21 cellular contexts compared by ENCODE assay signal in genomic region chr7:18123508-18124239, GRCh38.
DNase-seq lines count a peak whose midpoint lies in the region; ATAC-seq and TF ChIP-seq lines count a peak whose summit lies in the region.
"Had no signal": no experiment of that assay in that cellular context is flagged by ENCODE, and none has a peak within 500 bp of the region (broad histone marks: within the 10 kb centered on the region; RNA-seq: fewer than 3 reads in every experiment).

No MANE protein-coding gene starts in this region.

- H3K36me3 Mint-ChIP-seq in WTC11: no peaks in the 10 kb centered on the region
- H3K36me3 Mint-ChIP-seq in activated T-helper 1 cell treated with anti-CD3 and anti-CD28 coated beads, Interleukin-12 subunit alpha, Interleukin-12 subunit beta, Interleukin-2, Interleukin-4 antibody, amounts not matched to agents 30 ng/mL and 10 ng/mL and 1 ng/mL, durations not matched to agents 14 hours and 24 hours and 36 hours (ENCODE audit: low read depth): no peaks in the 10 kb centered on the region
- H3K36me3 Mint-ChIP-seq: CD4-positive, alpha-beta memory T cell had no signal

- no peaks in the 10 kb centered on the region for H3K27me3 Mint-ChIP-seq in WTC11 (ENCODE audit: low read depth)
- peaks cover 3% of the 10 kb centered on the region for H3K27me3 Mint-ChIP-seq in activated T-helper 1 cell treated with anti-CD3 and anti-CD28 coated beads, Interleukin-12 subunit alpha, Interleukin-12 subunit beta, Interleukin-2, Interleukin-4 antibody, amounts not matched to agents 30 ng/mL and 10 ng/mL and 1 ng/mL, durations not matched to agents 14 hours and 24 hours and 36 hours (ENCODE audit: insufficient read depth)

- WGBS in prostate gland: 100% methylated on average over 2 of the region's 2 CpGs

- H3K4me3 Mint-ChIP-seq in WTC11: no peak overlapping the region
- H3K4me3 Mint-ChIP-seq in activated T-helper 1 cell treated with anti-CD3 and anti-CD28 coated beads, Interleukin-12 subunit alpha, Interleukin-12 subunit beta, Interleukin-2, Interleukin-4 antibody, amounts not matched to agents 30 ng/mL and 10 ng/mL and 1 ng/mL, durations not matched to agents 14 hours and 24 hours and 36 hours: no peak overlapping the region
- H3K4me3 Mint-ChIP-seq: CD4-positive, alpha-beta memory T cell had no signal

- POLR2A ChIA-PET in WTC11 (lab: Charles Lee): no interaction called here

- peaks cover under 1% of the 10 kb centered on the region for H3K4me1 Mint-ChIP-seq in WTC11
- H3K4me1 Mint-ChIP-seq in activated T-helper 1 cell treated with anti-CD3 and anti-CD28 coated beads, Interleukin-12 subunit alpha, Interleukin-12 subunit beta, Interleukin-2, Interleukin-4 antibody, amounts not matched to agents 30 ng/mL and 10 ng/mL and 1 ng/mL, durations not matched to agents 14 hours and 24 hours and 36 hours (ENCODE audit: low read depth): no peaks in the 10 kb centered on the region
- H3K4me1 Mint-ChIP-seq: CD4-positive, alpha-beta memory T cell had no signal

- H3K9me3 Mint-ChIP-seq in WTC11: no peaks in the 10 kb centered on the region
- no peaks in the 10 kb centered on the region for H3K9me3 Mint-ChIP-seq in activated T-helper 1 cell treated with anti-CD3 and anti-CD28 coated beads, Interleukin-12 subunit alpha, Interleukin-12 subunit beta, Interleukin-2, Interleukin-4 antibody, amounts not matched to agents 30 ng/mL and 10 ng/mL and 1 ng/mL, durations not matched to agents 14 hours and 24 hours and 36 hours
- H3K9me3 Mint-ChIP-seq: CD4-positive, alpha-beta memory T cell had no signal

- no peaks in the 10 kb centered on the region for H3K27me3 ChIP-seq in prostate gland (replicated peaks; ENCODE audit: insufficient read depth)
- H3K27me3 ChIP-seq: BLaER1 treated with 17β-estradiol and CSF1 and Interleukin-3, amounts not matched to agents 10 nM and 100 nM; MG63; SJCRH30 had no signal

- no peaks in the 10 kb centered on the region for H3K4me1 ChIP-seq in prostate gland (replicated peaks)
- H3K4me1 ChIP-seq: A549; BLaER1 treated with 17β-estradiol and CSF1 and Interleukin-3, amounts not matched to agents 10 nM and 100 nM; Caco-2 had no signal

- TF ChIP-seq CTCF in WTC11 (IDR thresholded peaks at IDR 0.05): no peak
- no peak for TF ChIP-seq CTCF in prostate gland (IDR thresholded peaks at IDR 0.05)

- H3K36me3 ChIP-seq in prostate gland: no peaks in the 10 kb centered on the region
- H3K36me3 ChIP-seq: BLaER1 treated with 17β-estradiol and CSF1 and Interleukin-3, amounts not matched to agents 10 nM and 100 nM; MG63; SJCRH30 had no signal

- TF ChIP-seq POLR2A in prostate gland (IDR thresholded peaks at IDR 0.05): no peak

- intact Hi-C loops in activated T-helper 1 cell treated with anti-CD3 and anti-CD28 coated beads, Interleukin-12 subunit alpha, Interleukin-12 subunit beta, Interleukin-2, Interleukin-4 antibody, amounts not matched to agents 30 ng/mL and 10 ng/mL and 1 ng/mL, durations not matched to agents 14 hours and 24 hours and 36 hours (cut with micrococcal nuclease): no loop called here
- intact Hi-C loops in prostate gland (cut with DNase I): loop anchor here (10.0 kb wide), 1 partner anchor 221 kb away; no protein-coding TSS in a partner anchor

- no peak overlapping the region for H3K27ac ChIP-seq in prostate gland
- H3K27ac ChIP-seq: A549; BLaER1 treated with 17β-estradiol and CSF1 and Interleukin-3, amounts not matched to agents 10 nM and 100 nM; SJCRH30 had no signal

- H3K9me3 ChIP-seq in prostate gland: no peaks in the 10 kb centered on the region
- H3K9me3 ChIP-seq: A549; BLaER1 treated with 17β-estradiol and CSF1 and Interleukin-3, amounts not matched to agents 10 nM and 100 nM; Caco-2; MG63; SJCRH30 had no signal

- H3K27ac Mint-ChIP-seq in WTC11: no peak overlapping the region
- H3K27ac Mint-ChIP-seq in activated T-helper 1 cell treated with anti-CD3 and anti-CD28 coated beads, Interleukin-12 subunit alpha, Interleukin-12 subunit beta, Interleukin-2, Interleukin-4 antibody, amounts not matched to agents 30 ng/mL and 10 ng/mL and 1 ng/mL, durations not matched to agents 14 hours and 24 hours and 36 hours: no peak overlapping the region
- H3K27ac Mint-ChIP-seq: CD4-positive, alpha-beta memory T cell had no signal

- CTCF ChIA-PET in WTC11 (lab: Charles Lee): no interaction called here

- H3K4me3 ChIP-seq in prostate gland: no peak overlapping the region
- H3K4me3 ChIP-seq: A549; BLaER1 treated with 17β-estradiol and CSF1 and Interleukin-3, amounts not matched to agents 10 nM and 100 nM; MG63; SJCRH30 had no signal

- 0 out of 2 replicates have a peak, but pooled peaks have one; percentile 26 for ATAC-seq in WTC11
- ATAC-seq: A549, Right ventricle myocardium inferior, SK-N-SH treated with all-trans-retinoic acid at 6 μM for 48 hours had no signal

- DNase-seq in Daoy (ENCODE audit: low read depth): peak; percentile 25
- peak; percentile 47 for DNase-seq in NCI-H69 (lab: John Stamatoyannopoulos, UW)
- no peak for DNase-seq in WTC11 (ENCODE audit: low spot score)
- peak; percentile 12 for DNase-seq in kidney tubule cell (ENCODE audit: low spot score)
- no peak for DNase-seq in mesenteric fat pad (ENCODE audit: low spot score)
- DNase-seq in activated T-helper 1 cell treated with anti-CD3 and anti-CD28 coated beads, Interleukin-12 subunit alpha, Interleukin-12 subunit beta, Interleukin-2, Interleukin-4 antibody, amounts not matched to agents 30 ng/mL and 10 ng/mL and 1 ng/mL, durations not matched to agents 14 hours and 24 hours and 36 hours (ENCODE audit: low spot score): no peak
- no peak for DNase-seq in prostate gland (ENCODE audit: low spot score)
- no peak for DNase-seq in effector CD8-positive, alpha-beta T cell (lab: John Stamatoyannopoulos, UW)
- DNase-seq: AML-193; Caco-2; CD4-positive, alpha-beta memory T cell; DMS79 treated with DMSO at 0.1 percent for 48 hours; KG1; MG63; NCI-H2029; NCI-H526 treated with DMSO at 0.1 percent for 48 hours; SJCRH30 had no signal

TF ChIP-seq in WTC11, 78 proteins besides CTCF, POLR2A, EP300 and RAD21:
- no peak for TF ChIP-seq ZNF423 (CRISPR knock-in tag; IDR thresholded peaks at IDR 0.05)
- TF ChIP-seq NFYB (CRISPR knock-in tag; conservative IDR thresholded peaks at IDR 0.05; ENCODE audit: low read depth): no peak
- TF ChIP-seq, protein P1, sequence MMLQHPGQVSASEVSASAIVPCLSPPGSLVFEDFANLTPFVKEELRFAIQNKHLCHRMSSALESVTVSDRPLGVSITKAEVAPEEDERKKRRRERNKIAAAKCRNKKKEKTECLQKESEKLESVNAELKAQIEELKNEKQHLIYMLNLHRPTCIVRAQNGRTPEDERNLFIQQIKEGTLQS (CRISPR knock-in tag; conservative IDR thresholded peaks at IDR 0.05): no peak
- TF ChIP-seq, protein P2, sequence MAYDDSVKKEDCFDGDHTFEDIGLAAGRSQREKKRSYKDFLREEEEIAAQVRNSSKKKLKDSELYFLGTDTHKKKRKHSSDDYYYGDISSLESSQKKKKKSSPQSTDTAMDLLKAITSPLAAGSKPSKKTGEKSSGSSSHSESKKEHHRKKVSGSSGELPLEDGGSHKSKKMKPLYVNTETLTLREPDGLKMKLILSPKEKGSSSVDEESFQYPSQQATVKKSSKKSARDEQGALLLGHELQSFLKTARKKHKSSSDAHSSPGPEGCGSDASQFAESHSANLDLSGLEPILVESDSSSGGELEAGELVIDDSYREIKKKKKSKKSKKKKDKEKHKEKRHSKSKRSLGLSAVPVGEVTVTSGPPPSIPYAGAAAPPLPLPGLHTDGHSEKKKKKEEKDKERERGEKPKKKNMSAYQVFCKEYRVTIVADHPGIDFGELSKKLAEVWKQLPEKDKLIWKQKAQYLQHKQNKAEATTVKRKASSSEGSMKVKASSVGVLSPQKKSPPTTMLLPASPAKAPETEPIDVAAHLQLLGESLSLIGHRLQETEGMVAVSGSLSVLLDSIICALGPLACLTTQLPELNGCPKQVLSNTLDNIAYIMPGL (CRISPR knock-in tag; IDR thresholded peaks at IDR 0.05): no peak
- TF ChIP-seq NR2C2 (CRISPR knock-in tag; IDR thresholded peaks at IDR 0.05): no peak
- no peak for TF ChIP-seq ZNF317 (CRISPR knock-in tag; IDR thresholded peaks at IDR 0.05; ENCODE audit: borderline replicate concordance, low read depth)
- no peak for TF ChIP-seq ZNF425 (CRISPR knock-in tag; conservative IDR thresholded peaks at IDR 0.05)

Comparison
In these comparisons a context has a peak if more than half of its experiments do, and no peak if none do; other contexts are left out.
1. DNase-seq: peak in Daoy (single experiment), NCI-H69 (single experiment) and kidney tubule cell (single experiment); none in WTC11 (single experiment), mesenteric fat pad (single experiment), activated T-helper 1 cell treated with anti-CD3 and anti-CD28 coated beads, Interleukin-12 subunit alpha, Interleukin-12 subunit beta, Interleukin-2, Interleukin-4 antibody, amounts not matched to agents 30 ng/mL and 10 ng/mL and 1 ng/mL, durations not matched to agents 14 hours and 24 hours and 36 hours (single experiment), prostate gland (single experiment) and effector CD8-positive, alpha-beta T cell (single experiment).